In the genomic region with DNA sequence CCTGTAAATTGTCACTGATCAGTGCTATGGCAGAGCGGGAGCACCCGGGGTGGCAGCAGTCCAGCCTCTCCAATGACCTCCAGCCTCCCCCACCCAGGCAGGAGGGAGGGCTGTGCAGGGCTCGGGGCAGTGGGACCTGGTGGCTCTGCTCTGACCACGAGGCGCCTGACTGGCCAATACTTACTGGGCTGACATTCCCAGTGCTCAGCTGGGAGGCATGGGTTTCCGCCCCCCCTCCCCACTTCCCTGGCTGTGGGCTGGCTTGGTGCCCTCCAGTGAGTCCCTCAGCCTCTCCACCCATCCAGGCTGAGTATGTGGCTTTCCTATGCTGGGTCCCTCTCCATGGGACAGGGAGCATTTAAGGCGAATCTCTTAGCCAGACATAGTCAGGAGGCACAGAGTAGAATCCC, we compare ENCODE assay signal across 8 cellular contexts. TPM values are rescaled to one million over a fixed set of nuclear protein-coding genes. Genes with fewer than 3 reads are reported as not detected.
DNase-seq lines count a peak whose midpoint lies in the region; ATAC-seq, FAIRE-seq and TF ChIP-seq lines count a peak whose summit lies in the region.

No MANE protein-coding gene starts in this region.

- no peak overlapping the region for H3K56ac ChIP-seq in H1 (replicated peaks; ENCODE audit: insufficient read length, low read depth, low read length)

- H3K9me3 ChIP-seq in RWPE2 (ENCODE audit: severe bottlenecking) (no peaks in the 10 kb centered on the region), H1 (ENCODE audit: insufficient read depth in 2 of 2, low read depth in 1 of 2, low read length in 1 of 2) (no peaks in the 10 kb centered on the region), mucosa of rectum (ENCODE audit: control insufficient read depth in 2 of 2, low read length in 2 of 2) (no peaks in the 10 kb centered on the region)

- peaks cover 37% of the 10 kb centered on the region for H3K4me1 ChIP-seq in RWPE2 (ENCODE audit: insufficient read depth, poor library complexity, severe bottlenecking)
- H3K4me1 ChIP-seq in H1 (replicated peaks in 1 of 4; ENCODE audit: control insufficient read depth in 3 of 4, insufficient read depth in 4 of 4, low read length in 3 of 4): peaks cover 15 to 52% (median 32%) of the 10 kb centered on the region in 4 experiments
- H3K4me1 ChIP-seq in mucosa of rectum (ENCODE audit: control insufficient read depth in 2 of 2, insufficient read depth in 2 of 2, low read length in 2 of 2): peaks cover 27 to 30% of the 10 kb centered on the region in 2 donors

- H3K9ac ChIP-seq in H1 (replicated peaks in 1 of 4; ENCODE audit: extremely low read depth in 1 of 4, low read depth in 3 of 4, low read length in 3 of 4) (no peak overlapping the region), mucosa of rectum (ENCODE audit: low read depth in 1 of 2, low read length in 2 of 2) (peak overlapping the region; percentile 18 to 38)

- no peak overlapping the region for H4K5ac ChIP-seq in H1 (ENCODE audit: insufficient read length, low read depth, low read length)

- CTCF ChIA-PET in H1 (lab: Charles Lee; ENCODE audit: partially characterized antibody): interaction anchor here (0.7 to 20.5 kb wide), 9 partner anchors 12 to 106 kb away, joined by 3 to 257 read pairs (median 4); no protein-coding TSS in a partner anchor

- peaks cover 8 to 28% of the 10 kb centered on the region in 2 experiments; a peak in 3 of 4 replicates for H3K79me2 ChIP-seq in H1 (ENCODE audit: control insufficient read depth in 1 of 2, insufficient read depth in 2 of 2, low read length in 2 of 2)

- H2AK5ac ChIP-seq in H1 (ENCODE audit: low read depth, low read length): no peak overlapping the region

- H2BK12ac ChIP-seq in H1 (ENCODE audit: low read depth, low read length): no peak overlapping the region

- H3K14ac ChIP-seq in H1 (ENCODE audit: insufficient read length): no peak overlapping the region

- no peak overlapping the region for H2BK120ac ChIP-seq in H1 (replicated peaks; ENCODE audit: low read depth, low read length)

- H3K27me3 ChIP-seq in RWPE2 (ENCODE audit: insufficient read depth, poor library complexity, severe bottlenecking): no peaks in the 10 kb centered on the region
- H3K27me3 ChIP-seq in H1 (replicated peaks in 1 of 4; ENCODE audit: control insufficient read depth in 3 of 4, extremely low read depth in 1 of 4, insufficient read depth in 3 of 4, low read length in 3 of 4): peaks cover 0 to 27% (median 12%) of the 10 kb centered on the region in 4 experiments; a peak in 4 of 7 replicates
- H3K27me3 ChIP-seq in mucosa of rectum (ENCODE audit: control insufficient read depth in 2 of 2, insufficient read depth in 2 of 2, low read length in 2 of 2): no peaks in the 10 kb centered on the region

- TF ChIP-seq CTCF in RWPE2 (IDR thresholded peaks at IDR 0.05; ENCODE audit: poor library complexity, severe bottlenecking) (no peak), H1 (IDR thresholded peaks at IDR 0.05; ENCODE audit: control extremely low read depth in 1 of 3, insufficient read depth in 1 of 3, low read depth in 1 of 3, low read length in 3 of 3) (no peak), glutamatergic neuron (IDR thresholded peaks at IDR 0.05; ENCODE audit: partially characterized antibody, unreplicated experiment) (no peak), D721Med (IDR thresholded peaks at IDR 0.05; ENCODE audit: insufficient read depth, missing control alignments) (no peak)

- POLR2A ChIA-PET in H1 (lab: Charles Lee; ENCODE audit: partially characterized antibody): interaction anchor here (1.5 to 4.9 kb wide), 6 partner anchors 10 to 64 kb away, joined by 4 to 28 read pairs (median 9); no protein-coding TSS in a partner anchor

- H4K20me1 ChIP-seq in H1 (replicated peaks in 1 of 2; ENCODE audit: control insufficient read depth in 1 of 2, insufficient read depth in 2 of 2, low read length in 2 of 2): peaks cover 16 to 21% of the 10 kb centered on the region in 2 experiments

- no peak overlapping the region for H2BK20ac ChIP-seq in H1 (ENCODE audit: low read length)

- peak overlapping the region; percentile 54 for H3K27ac ChIP-seq in RWPE2 (ENCODE audit: poor library complexity, severe bottlenecking)
- no peak overlapping the region for H3K27ac ChIP-seq in H1 (ENCODE audit: low read depth, low read length)
- H3K27ac ChIP-seq in mucosa of rectum (ENCODE audit: low read depth in 2 of 2, low read length in 2 of 2): peak overlapping the region in 1 of 2 donors; percentile 32

- H3K9me3 Mint-ChIP-seq in glutamatergic neuron (ENCODE audit: unreplicated experiment): peaks cover 3% of the 10 kb centered on the region

- peaks cover 10% of the 10 kb centered on the region for H3K4me1 Mint-ChIP-seq in glutamatergic neuron (ENCODE audit: low read depth, unreplicated experiment)

- H3K36me3 ChIP-seq in RWPE2 (ENCODE audit: low read depth): peaks cover 22% of the 10 kb centered on the region
- H3K36me3 ChIP-seq in H1 (ENCODE audit: control insufficient read depth in 2 of 4, insufficient read depth in 4 of 4, low read length in 3 of 4): peaks cover 2 to 19% (median 7%) of the 10 kb centered on the region in 4 experiments; a peak in 5 of 8 replicates
- peaks cover 3% of the 10 kb centered on the region in 2 donors for H3K36me3 ChIP-seq in mucosa of rectum (ENCODE audit: control insufficient read depth in 2 of 2, insufficient read depth in 2 of 2, low read length in 2 of 2)

- WGBS in H1 (ENCODE audit: extremely low coverage in 1 of 2, insufficient coverage in 1 of 2, insufficient read length in 1 of 2, insufficient replicate concordance in 2 of 2, low coverage in 1 of 2, low lambda C conversion rate in 2 of 2, missing lambda C conversion rate in 1 of 2), 2 experiments: 84% methylated on average over 7 of the region's 7 CpGs; no CpG with 5 or more reads in 1 of the 2 experiments

- TF ChIP-seq EP300 in H1 (IDR thresholded peaks at IDR 0.05; ENCODE audit: borderline replicate concordance in 1 of 2, low read depth in 2 of 2, low read length in 2 of 2): no peak

- peak overlapping the region; percentile 48; the same call in 1 of the 2 replicates for H3K18ac ChIP-seq in H1 (ENCODE audit: extremely low read depth, low read length)

- no peak overlapping the region for H4K8ac ChIP-seq in H1 (ENCODE audit: extremely low read depth, insufficient read depth, low read length)

- no peak overlapping the region for H2BK15ac ChIP-seq in H1 (ENCODE audit: low read length)

- H3K4me3 ChIP-seq in RWPE2 (ENCODE audit: severe bottlenecking): no peak overlapping the region
- H3K4me3 ChIP-seq in H1 (ENCODE audit: extremely low read depth in 1 of 4, insufficient read depth in 2 of 4, low read depth in 3 of 4, low read length in 4 of 4): peak overlapping the region in 1 of 4 experiments; percentile 81; a peak in 2 of 8 replicates
- H3K4me3 ChIP-seq in mucosa of rectum (ENCODE audit: low read length in 2 of 2): peak overlapping the region in 1 of 2 donors; percentile 73

- no peak overlapping the region for H3K23ac ChIP-seq in H1 (ENCODE audit: insufficient read length)

- H3K36me3 Mint-ChIP-seq in glutamatergic neuron (ENCODE audit: unreplicated experiment): no peaks in the 10 kb centered on the region

- no peak overlapping the region for H3K4me3 Mint-ChIP-seq in glutamatergic neuron (ENCODE audit: unreplicated experiment)

- TF ChIP-seq RAD21 in H1 (IDR thresholded peaks at IDR 0.05 in 1 of 2, conservative IDR thresholded peaks at IDR 0.05 in 1 of 2; ENCODE audit: low read depth in 2 of 2, low read length in 2 of 2): no peak

- H3K79me1 ChIP-seq in H1 (ENCODE audit: low read depth, low read length): no peaks in the 10 kb centered on the region

- FAIRE-seq in H1 (lab: Jason Lieb, UNC): no peak
- no peak for FAIRE-seq in D721Med (lab: Jason Lieb, UNC)

- no peak overlapping the region for H3K27ac Mint-ChIP-seq in glutamatergic neuron (ENCODE audit: unreplicated experiment)

- no peak for TF ChIP-seq POLR2A in H1 (IDR thresholded peaks at IDR 0.05; ENCODE audit: control extremely low read depth in 1 of 2, low read depth in 2 of 2, low read length in 2 of 2)

- H3K4me2 ChIP-seq in H1 (ENCODE audit: insufficient read depth in 1 of 2, low read depth in 2 of 2, low read length in 2 of 2): peak overlapping the region; percentile 66 to 80; a peak in 3 of 4 replicates

- H2AFZ ChIP-seq in H1 (ENCODE audit: low read length): no peak overlapping the region

- peaks cover 18% of the 10 kb centered on the region for H3K23me2 ChIP-seq in H1 (ENCODE audit: low read depth, low read length)

- H3K27me3 Mint-ChIP-seq in glutamatergic neuron (ENCODE audit: unreplicated experiment): peaks cover 10% of the 10 kb centered on the region

- H3K4ac ChIP-seq in H1 (replicated peaks; ENCODE audit: insufficient read length, low read depth, low read length): no peak overlapping the region

- H4K91ac ChIP-seq in H1 (replicated peaks; ENCODE audit: insufficient read length, low read length): no peak overlapping the region

- no peak overlapping the region; the same call in 1 of the 2 replicates for H2BK5ac ChIP-seq in H1 (ENCODE audit: low read depth, low read length)

- peak in 8 of 14 donors; percentile 28 to 83 (median 35) for DNase-seq in C1 segment of cervical spinal cord (lab: John Stamatoyannopoulos, UW)
- no peak for DNase-seq in RWPE2 (ENCODE audit: low spot score)
- no peak for DNase-seq in H1 (ENCODE audit: low read depth in 1 of 2, low spot score in 2 of 2)
- DNase-seq in glutamatergic neuron: no peak
- DNase-seq in NCI-H345 treated with DMSO at 0.1 percent for 48 hours (lab: John Stamatoyannopoulos, UW; ENCODE audit: unreplicated experiment): no peak
- DNase-seq in D721Med (ENCODE audit: insufficient read length, low spot score): no peak

- ATAC-seq in RWPE2 (ENCODE audit: low read depth) (no peak), HG03432 (IDR thresholded peaks at IDR 0.05; ENCODE audit: unreplicated experiment) (no peak)

RNA-seq across cellular contexts. Expression of a gene that starts 2.7 kb away (rescaled TPM):
- total RNA-seq in H1 (2021; fragmentation: NEBNext Ultra II Directional; extraction: Animal tissue kit (Norgen Biotek cat#: 25700)): 47.9 and 49.4 TPM in 2 replicates
- polyA plus RNA-seq in H1 (2011; rRNA removed): 10.1 and 15.2 TPM in 2 replicates
- 13.5 TPM for polyA plus RNA-seq in H1 (2011; cell fraction: cytosol; rRNA removed)
- polyA plus RNA-seq in H1 (2011; cell fraction: nucleus; rRNA removed): 33.4 TPM
- polyA plus RNA-seq in H1 (2012, experiment 1 of 2): 13.7 to 17.9 TPM (median 15.6 TPM) in 4 replicates
- polyA plus RNA-seq in H1 (2012, experiment 2 of 2): 21.7 TPM
- 28.0 TPM for polyA plus RNA-seq in H1 (2013, experiment 1 of 2)
- 27.0 TPM for polyA plus RNA-seq in H1 (2013, experiment 2 of 2)
- polyA minus RNA-seq in H1 (2011; rRNA and poly(A)+ RNA removed): 7.3 and 11.0 TPM in 2 replicates
- 17.7 TPM for polyA minus RNA-seq in H1 (2011; cell fraction: cytosol; rRNA and poly(A)+ RNA removed)
- 14.3 TPM for polyA minus RNA-seq in H1 (2011; cell fraction: nucleus; rRNA and poly(A)+ RNA removed)
- 3.1 TPM for total RNA-seq in glutamatergic neuron (ENCODE audit: unreplicated experiment)

RNA-seq across cellular contexts. Expression of a gene that starts 21.3 kb away (rescaled TPM):
- 56.7 and 60.0 TPM in 2 replicates for total RNA-seq in H1 (2021; fragmentation: NEBNext Ultra II Directional; extraction: Animal tissue kit (Norgen Biotek cat#: 25700))
- 46.7 and 69.3 TPM in 2 replicates for polyA plus RNA-seq in H1 (2011; rRNA removed)
- polyA plus RNA-seq in H1 (2011; cell fraction: cytosol; rRNA removed): 69.5 TPM
- polyA plus RNA-seq in H1 (2011; cell fraction: nucleus; rRNA removed): 180 TPM
- polyA plus RNA-seq in H1 (2012, experiment 1 of 2): 38.8 to 53.2 TPM (median 48.6 TPM) in 4 replicates
- 42.4 TPM for polyA plus RNA-seq in H1 (2012, experiment 2 of 2)
- polyA plus RNA-seq in H1 (2013, experiment 1 of 2): 34.5 TPM
- 33.4 TPM for polyA plus RNA-seq in H1 (2013, experiment 2 of 2)
- polyA minus RNA-seq in H1 (2011; rRNA and poly(A)+ RNA removed): 49.7 and 65.7 TPM in 2 replicates
- polyA minus RNA-seq in H1 (2011; cell fraction: cytosol; rRNA and poly(A)+ RNA removed): 37.5 TPM
- 62.2 TPM for polyA minus RNA-seq in H1 (2011; cell fraction: nucleus; rRNA and poly(A)+ RNA removed)
- total RNA-seq in glutamatergic neuron (ENCODE audit: unreplicated experiment): 50.2 TPM

Comparison
In these comparisons a context has a peak if more than half of its experiments do, and no peak if none do; other contexts are left out.
1. DNase-seq: peak in C1 segment of cervical spinal cord (8 of 14); none in RWPE2 (single experiment), H1 (0 of 2), glutamatergic neuron (single experiment), NCI-H345 treated with DMSO at 0.1 percent for 48 hours (single experiment) and D721Med (single experiment).
2. H3K9ac ChIP-seq: peak in mucosa of rectum (2 of 2); none in H1 (0 of 4).
3. RNA of a gene that starts 2.7 kb away (total RNA-seq): 47.9 to 49.4 TPM in H1; 3.1 TPM in glutamatergic neuron (single experiment); every median in the first group is over 10 times any median in the second.